Comparison of ENCODE assay signal across 2 cellular contexts in the genomic region with DNA sequence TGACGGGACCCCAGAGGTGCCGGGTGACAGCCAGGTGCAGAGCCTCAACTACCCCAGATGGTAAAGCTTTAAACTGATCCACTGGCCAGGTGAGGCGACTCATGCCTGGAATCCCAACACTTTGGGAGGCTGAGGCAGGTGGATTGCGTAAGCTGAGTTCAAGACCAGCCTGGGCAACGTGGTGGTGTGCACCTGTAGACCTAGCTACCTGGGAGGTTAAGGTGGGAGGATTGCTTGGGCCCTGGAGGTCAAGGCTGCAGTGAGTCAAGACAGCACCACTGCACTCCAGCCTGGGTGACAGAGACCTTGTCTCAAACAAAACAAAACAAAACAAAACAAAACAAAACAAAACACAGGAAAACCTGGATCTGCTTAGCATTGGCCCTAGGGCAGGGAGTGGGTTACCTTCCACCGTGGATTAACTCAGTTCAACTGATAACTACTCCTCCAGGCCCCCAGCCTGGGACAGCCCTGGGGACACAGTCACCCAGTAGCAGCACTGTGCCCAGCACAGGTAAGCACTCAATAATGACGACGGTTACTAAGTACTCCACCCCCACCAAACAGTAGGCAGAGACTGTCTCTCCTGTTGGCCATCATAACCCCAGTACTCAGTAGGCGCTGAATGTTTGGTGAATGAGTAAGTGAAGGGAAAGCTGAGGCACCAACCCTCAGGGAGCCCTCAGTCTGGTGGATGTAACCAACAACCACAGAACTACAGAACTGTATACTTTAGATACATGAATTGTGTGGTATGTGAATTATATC.
TF ChIP-seq lines count a peak whose summit lies in the region.

No MANE protein-coding gene starts in this region.

TF ChIP-seq in IMR-90, 13 proteins besides CTCF, POLR2A, EP300 and RAD21:
- TF ChIP-seq, protein P1, sequence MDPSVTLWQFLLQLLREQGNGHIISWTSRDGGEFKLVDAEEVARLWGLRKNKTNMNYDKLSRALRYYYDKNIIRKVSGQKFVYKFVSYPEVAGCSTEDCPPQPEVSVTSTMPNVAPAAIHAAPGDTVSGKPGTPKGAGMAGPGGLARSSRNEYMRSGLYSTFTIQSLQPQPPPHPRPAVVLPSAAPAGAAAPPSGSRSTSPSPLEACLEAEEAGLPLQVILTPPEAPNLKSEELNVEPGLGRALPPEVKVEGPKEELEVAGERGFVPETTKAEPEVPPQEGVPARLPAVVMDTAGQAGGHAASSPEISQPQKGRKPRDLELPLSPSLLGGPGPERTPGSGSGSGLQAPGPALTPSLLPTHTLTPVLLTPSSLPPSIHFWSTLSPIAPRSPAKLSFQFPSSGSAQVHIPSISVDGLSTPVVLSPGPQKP (IDR thresholded peaks at IDR 0.05; ENCODE audit: borderline replicate concordance, low read depth, low read length): no peak
- TF ChIP-seq CEBPB (IDR thresholded peaks at IDR 0.05; ENCODE audit: low read depth, low read length) (peak; percentile 55; the same call in 1 of the 2 replicates), NFE2L2 (IDR thresholded peaks at IDR 0.05; ENCODE audit: low read depth, low read length) (no peak), RFX5 (IDR thresholded peaks at IDR 0.05; ENCODE audit: low read depth, low read length) (no peak)

TF ChIP-seq in K562, 482 proteins besides CTCF, POLR2A, EP300 and RAD21:
- TF ChIP-seq, protein P2, sequence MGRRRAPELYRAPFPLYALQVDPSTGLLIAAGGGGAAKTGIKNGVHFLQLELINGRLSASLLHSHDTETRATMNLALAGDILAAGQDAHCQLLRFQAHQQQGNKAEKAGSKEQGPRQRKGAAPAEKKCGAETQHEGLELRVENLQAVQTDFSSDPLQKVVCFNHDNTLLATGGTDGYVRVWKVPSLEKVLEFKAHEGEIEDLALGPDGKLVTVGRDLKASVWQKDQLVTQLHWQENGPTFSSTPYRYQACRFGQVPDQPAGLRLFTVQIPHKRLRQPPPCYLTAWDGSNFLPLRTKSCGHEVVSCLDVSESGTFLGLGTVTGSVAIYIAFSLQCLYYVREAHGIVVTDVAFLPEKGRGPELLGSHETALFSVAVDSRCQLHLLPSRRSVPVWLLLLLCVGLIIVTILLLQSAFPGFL (CRISPR knock-in tag; IDR thresholded peaks at IDR 0.05): no peak
- TF ChIP-seq MTF1 (CRISPR knock-in tag; IDR thresholded peaks at IDR 0.05; ENCODE audit: borderline replicate concordance) (no peak), NCOA2 (IDR thresholded peaks at IDR 0.05; ENCODE audit: partially characterized antibody in 2 of 2) (no peak), ZNF263 (CRISPR knock-in tag; IDR thresholded peaks at IDR 0.05; ENCODE audit: borderline replicate concordance) (no peak), SIRT6 (IDR thresholded peaks at IDR 0.05; ENCODE audit: low read depth, low read length) (no peak), CEBPG (CRISPR knock-in tag; IDR thresholded peaks at IDR 0.05) (0 out of 2 replicates have a peak, but pooled peaks have one; percentile 16), CEBPG (tag; conservative IDR thresholded peaks at IDR 0.05 in 1 of 2, IDR thresholded peaks at IDR 0.05 in 1 of 2) (no peak), FOXM1 (IDR thresholded peaks at IDR 0.05; ENCODE audit: low read depth) (no peak), FOXM1 (CRISPR knock-in tag; IDR thresholded peaks at IDR 0.05; ENCODE audit: low read depth) (no peak), RBM22 (IDR thresholded peaks at IDR 0.05; ENCODE audit: low read depth, low read length, poor library complexity, severe bottlenecking) (no peak), ZNF184 (CRISPR knock-in tag; IDR thresholded peaks at IDR 0.05) (no peak), CEBPB (tag; IDR thresholded peaks at IDR 0.05) (peak; percentile 55)
- TF ChIP-seq, protein P3, sequence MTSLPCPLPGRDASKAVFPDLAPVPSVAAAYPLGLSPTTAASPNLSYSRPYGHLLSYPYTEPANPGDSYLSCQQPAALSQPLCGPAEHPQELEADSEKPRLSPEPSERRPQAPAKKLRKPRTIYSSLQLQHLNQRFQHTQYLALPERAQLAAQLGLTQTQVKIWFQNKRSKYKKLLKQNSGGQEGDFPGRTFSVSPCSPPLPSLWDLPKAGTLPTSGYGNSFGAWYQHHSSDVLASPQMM (CRISPR knock-in tag; IDR thresholded peaks at IDR 0.05): no peak
- TF ChIP-seq, protein P4, sequence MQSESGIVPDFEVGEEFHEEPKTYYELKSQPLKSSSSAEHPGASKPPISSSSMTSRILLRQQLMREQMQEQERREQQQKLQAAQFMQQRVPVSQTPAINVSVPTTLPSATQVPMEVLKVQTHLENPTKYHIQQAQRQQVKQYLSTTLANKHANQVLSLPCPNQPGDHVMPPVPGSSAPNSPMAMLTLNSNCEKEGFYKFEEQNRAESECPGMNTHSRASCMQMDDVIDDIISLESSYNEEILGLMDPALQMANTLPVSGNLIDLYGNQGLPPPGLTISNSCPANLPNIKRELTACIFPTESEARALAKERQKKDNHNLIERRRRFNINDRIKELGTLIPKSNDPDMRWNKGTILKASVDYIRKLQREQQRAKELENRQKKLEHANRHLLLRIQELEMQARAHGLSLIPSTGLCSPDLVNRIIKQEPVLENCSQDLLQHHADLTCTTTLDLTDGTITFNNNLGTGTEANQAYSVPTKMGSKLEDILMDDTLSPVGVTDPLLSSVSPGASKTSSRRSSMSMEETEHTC (IDR thresholded peaks at IDR 0.05): no peak
